ENCODE assay signal across 8 cellular contexts in genomic region chr6:95091823-95092436, GRCh38.
DNase-seq lines count a peak whose midpoint lies in the region; ATAC-seq and TF ChIP-seq lines count a peak whose summit lies in the region.

No MANE protein-coding gene starts in this region.

- DNase-seq in GM03348 (ENCODE audit: low spot score) (peak; percentile 13), KBM-7 (peak; percentile 48), endothelial cell (ENCODE audit: low spot score) (no peak), neuronal stem cell (ENCODE audit: low spot score) (peak; percentile 45), H7 (no peak), ecto neural progenitor cell (ENCODE audit: low spot score) (no peak)

- in situ Hi-C loops in KBM-7 (cut with MboI; ENCODE audit: low pct_unique_long_range_greater_than_20kb, low sequenced_read_pairs): no loop called here

- TF ChIP-seq CTCF in OCI-LY1 (IDR thresholded peaks at IDR 0.05; ENCODE audit: low read length) (peak; percentile 72), endothelial cell (IDR thresholded peaks at IDR 0.05; ENCODE audit: unreplicated experiment) (peak; percentile 66)

- H3K27ac Mint-ChIP-seq in endothelial cell (ENCODE audit: unreplicated experiment): no peak overlapping the region

- H3K27me3 Mint-ChIP-seq in endothelial cell (ENCODE audit: unreplicated experiment): no peaks in the 10 kb centered on the region

- no peak overlapping the region for H3K27ac ChIP-seq in OCI-LY1 (ENCODE audit: low read depth, low read length, poor library complexity, severe bottlenecking)
- H3K27ac ChIP-seq in neuronal stem cell (replicated peaks; ENCODE audit: low read length): no peak overlapping the region

- WGBS in neuronal stem cell (ENCODE audit: extremely low coverage in 2 of 2, insufficient read length in 2 of 2, insufficient replicate concordance in 1 of 2), 2 donors: no CpG with 5 or more reads among the region's 5 CpGs

- no peaks in the 10 kb centered on the region for H3K9me2 ChIP-seq in OCI-LY1 (ENCODE audit: low read depth, low read length)

- no peaks in the 10 kb centered on the region for H3K79me2 ChIP-seq in OCI-LY1 (ENCODE audit: insufficient read depth, low read length)

- H2BK15ac ChIP-seq in neuronal stem cell (ENCODE audit: low read length): no peak overlapping the region

- H3K4me1 ChIP-seq in OCI-LY1 (ENCODE audit: insufficient read depth, low read length, severe bottlenecking) (no peaks in the 10 kb centered on the region), neuronal stem cell (ENCODE audit: control insufficient read depth in 2 of 2, insufficient read depth in 1 of 2, low read depth in 1 of 2, low read length in 2 of 2) (no peaks in the 10 kb centered on the region)

- no peak overlapping the region for H3K14ac ChIP-seq in neuronal stem cell (ENCODE audit: low read length)

- H3K36me3 ChIP-seq in OCI-LY1 (ENCODE audit: insufficient read depth, low read length): no peaks in the 10 kb centered on the region
- no peaks in the 10 kb centered on the region for H3K36me3 ChIP-seq in neuronal stem cell (replicated peaks in 1 of 2; ENCODE audit: control insufficient read depth in 2 of 2, insufficient read depth in 2 of 2, low read length in 2 of 2)
- no peaks in the 10 kb centered on the region for H3K36me3 ChIP-seq in H7 (replicated peaks; ENCODE audit: control insufficient read depth, insufficient read depth, low read length)

- no peak overlapping the region for H4K8ac ChIP-seq in neuronal stem cell (ENCODE audit: low read depth, low read length)

- no peaks in the 10 kb centered on the region for H3F3A ChIP-seq in OCI-LY1 (ENCODE audit: insufficient read depth, low read length)

- no peaks in the 10 kb centered on the region for H3K9me3 Mint-ChIP-seq in endothelial cell (ENCODE audit: unreplicated experiment)

- H2AFZ ChIP-seq in OCI-LY1 (ENCODE audit: low read length): no peak overlapping the region
- no peak overlapping the region for H2AFZ ChIP-seq in neuronal stem cell (ENCODE audit: low read length)

- H2BK5ac ChIP-seq in neuronal stem cell (ENCODE audit: low read length): no peak overlapping the region

- H3K79me1 ChIP-seq in neuronal stem cell (ENCODE audit: low read depth, low read length): no peaks in the 10 kb centered on the region

- no peaks in the 10 kb centered on the region for H3K36me3 Mint-ChIP-seq in endothelial cell (ENCODE audit: low read depth, unreplicated experiment)

- H3K27me3 ChIP-seq in OCI-LY1 (ENCODE audit: insufficient read depth, low read length) (no peaks in the 10 kb centered on the region), neuronal stem cell (ENCODE audit: control insufficient read depth in 3 of 3, insufficient read depth in 3 of 3, low read depth in 1 of 3, low read length in 3 of 3) (no peaks in the 10 kb centered on the region), H7 (ENCODE audit: control insufficient read depth, insufficient read depth, low read length) (no peaks in the 10 kb centered on the region)

- no peaks in the 10 kb centered on the region for H4K20me1 ChIP-seq in OCI-LY1 (ENCODE audit: insufficient read depth, low read length)

- H3K4me3 ChIP-seq in OCI-LY1 (ENCODE audit: low read depth, low read length, poor library complexity, severe bottlenecking): no peak overlapping the region
- H3K4me3 ChIP-seq in neuronal stem cell (ENCODE audit: low read length in 2 of 2): no peak overlapping the region
- no peak overlapping the region for H3K4me3 ChIP-seq in H7 (ENCODE audit: insufficient read depth, low read depth, low read length)

- H2AK5ac ChIP-seq in neuronal stem cell (ENCODE audit: low read depth, low read length): no peak overlapping the region

- H3K4me1 Mint-ChIP-seq in endothelial cell (ENCODE audit: unreplicated experiment): no peaks in the 10 kb centered on the region

- H3K23ac ChIP-seq in neuronal stem cell (ENCODE audit: low read depth, low read length, poor library complexity): no peak overlapping the region

- H3K9ac ChIP-seq in OCI-LY1 (ENCODE audit: low read length): no peak overlapping the region
- no peak overlapping the region for H3K9ac ChIP-seq in neuronal stem cell (ENCODE audit: low read depth, low read length, poor library complexity)

- H2BK120ac ChIP-seq in neuronal stem cell (ENCODE audit: low read depth, low read length): no peak overlapping the region

- H2BK12ac ChIP-seq in neuronal stem cell (ENCODE audit: low read length): no peak overlapping the region

- no peak overlapping the region for H3K4me2 ChIP-seq in OCI-LY1 (ENCODE audit: low read length)
- no peak overlapping the region for H3K4me2 ChIP-seq in neuronal stem cell (ENCODE audit: insufficient read depth, low read length, poor library complexity, severe bottlenecking)

- H3K4ac ChIP-seq in neuronal stem cell (ENCODE audit: low read length): no peak overlapping the region

- H3K4me3 Mint-ChIP-seq in endothelial cell (ENCODE audit: unreplicated experiment): no peak overlapping the region

- no peaks in the 10 kb centered on the region for H3K9me3 ChIP-seq in OCI-LY1 (ENCODE audit: low read length)
- no peaks in the 10 kb centered on the region for H3K9me3 ChIP-seq in neuronal stem cell (replicated peaks in 1 of 2; ENCODE audit: control insufficient read depth in 2 of 2, insufficient read depth in 1 of 2, low read depth in 1 of 2, low read length in 2 of 2)

- H4K91ac ChIP-seq in neuronal stem cell (ENCODE audit: low read depth, low read length, poor library complexity): no peak overlapping the region

- ATAC-seq in GM21717 (IDR thresholded peaks at IDR 0.05; ENCODE audit: unreplicated experiment): peak; percentile 91

- H3K18ac ChIP-seq in neuronal stem cell (ENCODE audit: low read length): no peak overlapping the region

Comparison
In these comparisons a context has a peak if more than half of its experiments do, and no peak if none do; other contexts are left out.
1. DNase-seq: peak in GM03348 (single experiment), KBM-7 (single experiment) and neuronal stem cell (single experiment); none in endothelial cell (single experiment), H7 (single experiment) and ecto neural progenitor cell (single experiment).